In the genomic region with DNA sequence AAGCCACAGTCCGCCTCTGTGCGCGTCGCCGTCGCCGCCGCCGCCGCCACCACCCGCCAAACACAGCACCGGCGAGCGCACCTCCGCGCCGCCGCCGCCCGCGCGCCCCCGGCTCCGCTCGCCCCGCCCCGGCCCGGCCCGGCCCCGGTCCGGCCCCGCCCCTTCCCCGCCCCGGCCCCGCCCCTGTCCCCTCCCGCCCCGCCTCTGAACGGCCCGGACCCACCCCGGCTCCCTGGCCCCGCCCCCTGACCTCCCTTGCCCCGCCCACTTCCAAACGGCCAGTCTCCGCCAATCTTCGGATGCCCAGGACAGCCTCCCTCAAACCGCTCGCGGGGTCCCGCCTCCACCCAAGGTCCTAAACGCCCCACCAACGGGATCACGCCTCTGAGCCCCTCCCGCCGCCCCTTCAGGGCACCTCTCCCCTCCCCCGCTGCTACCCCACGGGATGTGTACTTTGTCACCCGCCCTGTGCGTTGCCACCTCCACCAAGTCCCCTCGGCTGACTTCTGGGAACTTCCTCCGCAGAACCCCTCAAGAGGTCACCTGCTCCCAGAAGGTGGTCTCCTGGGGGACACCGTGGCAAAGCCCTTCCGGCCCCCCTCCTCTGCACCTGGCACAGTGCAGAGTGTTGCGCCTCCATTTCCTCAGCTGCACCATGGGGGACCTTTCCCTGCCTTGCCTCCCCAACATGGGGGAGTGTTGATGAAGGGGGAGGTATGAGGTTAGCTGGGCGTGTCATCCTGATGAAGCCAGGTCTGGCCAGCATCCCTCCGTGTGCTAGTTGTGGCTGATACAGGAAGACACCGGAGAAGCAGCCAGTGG, we compare ENCODE assay signal across 8 cellular contexts. TPM values are rescaled to one million over a fixed set of nuclear protein-coding genes. Genes with fewer than 3 reads are reported as not detected.
DNase-seq lines count a peak whose midpoint lies in the region; ATAC-seq and TF ChIP-seq lines count a peak whose summit lies in the region.

A gene (minus strand): TSS at position 85 of the 822 bp plus-strand sequence. CDS start 191 bp downstream, outside the sequence.

- H3K4me1 Mint-ChIP-seq in dendritic cell treated with granulocyte-macrophage colony-stimulating factor and Interleukin-4, amounts not matched to agents 40 ng/mL and 50 ng/mL, for 4 days (ENCODE audit: low read depth): peaks cover 65% of the 10 kb centered on the region

- DNase-seq in NCI-H226: peak; percentile 57
- DNase-seq in activated CD4-positive, alpha-beta T cell treated with anti-CD3 and anti-CD28 coated beads, Interleukin-2, amount 50 U/mL, for 4 hours: peak; percentile 73 to 75
- DNase-seq in left lung: peak; percentile 87 to 94
- peak; percentile 78 for DNase-seq in stimulated activated CD4-positive, alpha-beta T cell treated with anti-CD3 and anti-CD28 coated beads, Interleukin-2, amount 100 ng/mL, for 24 hours
- DNase-seq in NCI-H128 (lab: John Stamatoyannopoulos, UW; ENCODE audit: unreplicated experiment): no peak

- no peaks in the 10 kb centered on the region for H3K9me3 ChIP-seq in left lung

- H3K27ac ChIP-seq in C4-2B (peak within 1 kb of the TSS; percentile 89), left lung (peak within 1 kb of the TSS in 1 of 2 donors; percentile 74)

- no peaks in the 10 kb centered on the region for H3K9me3 Mint-ChIP-seq in dendritic cell treated with granulocyte-macrophage colony-stimulating factor and Interleukin-4, amounts not matched to agents 40 ng/mL and 50 ng/mL, for 4 days

- ATAC-seq in GM21825 (IDR thresholded peaks at IDR 0.05; ENCODE audit: unreplicated experiment): peak; percentile 47
- peak; percentile 72 for ATAC-seq in left lung

- peak within 1 kb of the TSS; percentile 90 for H3K4me3 Mint-ChIP-seq in dendritic cell treated with granulocyte-macrophage colony-stimulating factor and Interleukin-4, amounts not matched to agents 40 ng/mL and 50 ng/mL, for 4 days

- peaks cover 14 to 77% of the 10 kb centered on the region in 2 donors for H3K4me1 ChIP-seq in left lung

- H3K36me3 ChIP-seq in left lung: peaks cover 0 to 14% of the 10 kb centered on the region in 2 donors

- no peaks in the 10 kb centered on the region for H3K27me3 ChIP-seq in left lung

- H3K27me3 Mint-ChIP-seq in dendritic cell treated with granulocyte-macrophage colony-stimulating factor and Interleukin-4, amounts not matched to agents 40 ng/mL and 50 ng/mL, for 4 days: peaks cover 2% of the 10 kb centered on the region

- H3K36me3 Mint-ChIP-seq in dendritic cell treated with granulocyte-macrophage colony-stimulating factor and Interleukin-4, amounts not matched to agents 40 ng/mL and 50 ng/mL, for 4 days (ENCODE audit: low read depth): peaks cover 45% of the 10 kb centered on the region

- intact Hi-C loops in dendritic cell treated with granulocyte-macrophage colony-stimulating factor and Interleukin-4, amounts not matched to agents 40 ng/mL and 50 ng/mL, for 4 days (cut with micrococcal nuclease): loop anchor here (5.0 kb wide), 1 partner anchor 139 kb away; no protein-coding TSS in a partner anchor
- intact Hi-C loops in left lung (cut with DNase I): no loop called here

- peak within 1 kb of the TSS; percentile 49 to 69 for H3K4me3 ChIP-seq in left lung

- TF ChIP-seq CTCF in C4-2B (conservative IDR thresholded peaks at IDR 0.05) (no peak), left lung (IDR thresholded peaks at IDR 0.05) (no peak)

- peak within 1 kb of the TSS; percentile 91 for H3K27ac Mint-ChIP-seq in dendritic cell treated with granulocyte-macrophage colony-stimulating factor and Interleukin-4, amounts not matched to agents 40 ng/mL and 50 ng/mL, for 4 days

RNA-seq across cellular contexts. Expression of the gene that starts here (rescaled TPM):
- total RNA-seq in left lung: 10 to 100 TPM; 58.9 to 78.8 TPM
